ENCODE assay signal across 20 cellular contexts in genomic region chr9:65403721-65404120, GRCh38.
"Had no signal": no experiment of that assay in that cellular context is flagged by ENCODE, and none has a peak within 500 bp of the region (broad histone marks: within the 10 kb centered on the region; RNA-seq: fewer than 3 reads in every experiment).

No MANE protein-coding gene starts in this region.

- FAIRE-seq: islet of Langerhans had no signal

- H3K4me3 ChIP-seq: coronary artery, esophagus muscularis mucosa, gastrocnemius medialis, heart right ventricle, left lung, right atrium auricular region, smooth muscle cell, thoracic aorta, transverse colon had no signal

- H3K27me3 ChIP-seq: gastrocnemius medialis, heart right ventricle, left lung, neutrophil, right atrium auricular region, transverse colon had no signal

- DNase-seq: central memory CD4-positive, alpha-beta T cell; effector CD8-positive, alpha-beta T cell; gastrocnemius medialis; heart right ventricle; hypothalamus; left lung; mesendoderm; naive thymus-derived CD8-positive, alpha-beta T cell; posterior cingulate gyrus; stimulated activated CD4-positive, alpha-beta T cell treated with anti-CD3 and anti-CD28 coated beads, Interleukin-4, amount 100 ng/mL, for 1 hour; stimulated activated CD8-positive, alpha-beta memory T cell treated with anti-CD3 and anti-CD28 coated beads, Interleukin-4, amount 100 ng/mL, for 48 hours; transverse colon had no signal

- H3K36me3 ChIP-seq: esophagus muscularis mucosa, gastrocnemius medialis, heart right ventricle, left lung, neutrophil, right atrium auricular region, thoracic aorta, transverse colon had no signal

- H3K9me3 ChIP-seq: gastrocnemius medialis, neutrophil, right atrium auricular region, thoracic aorta had no signal

- ATAC-seq: gastrocnemius medialis; left lung; naive thymus-derived CD8-positive, alpha-beta T cell; stimulated activated effector memory CD8-positive, alpha-beta T cell treated with anti-CD3 and anti-CD28 coated beads, Interleukin-12 subunit alpha, Interleukin-12 subunit beta, amount 100 ng/mL, for 72 hours had no signal

- H3K4me1 ChIP-seq: esophagus muscularis mucosa, gastrocnemius medialis, heart right ventricle, left lung, right atrium auricular region, transverse colon had no signal

- H3K27ac ChIP-seq: coronary artery, esophagus muscularis mucosa, gastrocnemius medialis, heart right ventricle, left lung, neutrophil, right atrium auricular region, thoracic aorta, transverse colon had no signal
